In genomic region chr14:51093371-51094281, GRCh38 we compare ENCODE assay signal across 8 cellular contexts. TPM values are rescaled to one million over a fixed set of nuclear protein-coding genes. Genes with fewer than 3 reads are reported as not detected.
A peak's percentile ranks its signal among the peaks of the same experiment; 100 is the strongest.
DNase-seq lines count a peak whose midpoint lies in the region; ATAC-seq and TF ChIP-seq lines count a peak whose summit lies in the region.

No MANE protein-coding gene starts in this region.

- H3K27ac Mint-ChIP-seq in activated T-helper 1 cell treated with anti-CD3 and anti-CD28 coated beads, Interleukin-12 subunit alpha, Interleukin-12 subunit beta, Interleukin-2, Interleukin-4 antibody, amounts not matched to agents 30 ng/mL and 10 ng/mL and 1 ng/mL, durations not matched to agents 14 hours and 24 hours and 36 hours, result no peak overlapping the region
- no peak overlapping the region for H3K27ac Mint-ChIP-seq in glutamatergic neuron (ENCODE audit: unreplicated experiment)

- TF ChIP-seq CTCF in glutamatergic neuron (IDR thresholded peaks at IDR 0.05; ENCODE audit: partially characterized antibody, unreplicated experiment), result peak; percentile 47

- peak; percentile 30 for DNase-seq in activated CD4-positive, CD25-positive, alpha-beta regulatory T cell treated with anti-CD3 and anti-CD28 coated beads, Interleukin-2, amount 50 U/mL, for 72 hours
- DNase-seq in NCI-H748 (lab: John Stamatoyannopoulos, UW; ENCODE audit: unreplicated experiment) (peak; percentile 97), glutamatergic neuron (peak; percentile 66), posterior vena cava (ENCODE audit: low spot score) (peak; percentile 82)
- peak; percentile 22 for DNase-seq in activated T-helper 1 cell treated with anti-CD3 and anti-CD28 coated beads, Interleukin-12 subunit alpha, Interleukin-12 subunit beta, Interleukin-2, Interleukin-4 antibody, amounts not matched to agents 30 ng/mL and 10 ng/mL and 1 ng/mL, durations not matched to agents 14 hours and 24 hours and 36 hours (ENCODE audit: low spot score)

- H3K27me3 Mint-ChIP-seq in activated T-helper 1 cell treated with anti-CD3 and anti-CD28 coated beads, Interleukin-12 subunit alpha, Interleukin-12 subunit beta, Interleukin-2, Interleukin-4 antibody, amounts not matched to agents 30 ng/mL and 10 ng/mL and 1 ng/mL, durations not matched to agents 14 hours and 24 hours and 36 hours (ENCODE audit: insufficient read depth), result peaks cover 45% of the 10 kb centered on the region
- peaks cover 14% of the 10 kb centered on the region for H3K27me3 Mint-ChIP-seq in glutamatergic neuron (ENCODE audit: unreplicated experiment)

- H3K36me3 Mint-ChIP-seq in activated T-helper 1 cell treated with anti-CD3 and anti-CD28 coated beads, Interleukin-12 subunit alpha, Interleukin-12 subunit beta, Interleukin-2, Interleukin-4 antibody, amounts not matched to agents 30 ng/mL and 10 ng/mL and 1 ng/mL, durations not matched to agents 14 hours and 24 hours and 36 hours (ENCODE audit: low read depth), result peaks cover 1% of the 10 kb centered on the region
- H3K36me3 Mint-ChIP-seq in glutamatergic neuron (ENCODE audit: unreplicated experiment), result no peaks in the 10 kb centered on the region

- H3K4me1 Mint-ChIP-seq in activated T-helper 1 cell treated with anti-CD3 and anti-CD28 coated beads, Interleukin-12 subunit alpha, Interleukin-12 subunit beta, Interleukin-2, Interleukin-4 antibody, amounts not matched to agents 30 ng/mL and 10 ng/mL and 1 ng/mL, durations not matched to agents 14 hours and 24 hours and 36 hours (ENCODE audit: low read depth), result peaks cover 11% of the 10 kb centered on the region
- peaks cover 12% of the 10 kb centered on the region for H3K4me1 Mint-ChIP-seq in glutamatergic neuron (ENCODE audit: low read depth, unreplicated experiment)

- no peaks in the 10 kb centered on the region for H3K9me3 Mint-ChIP-seq in activated T-helper 1 cell treated with anti-CD3 and anti-CD28 coated beads, Interleukin-12 subunit alpha, Interleukin-12 subunit beta, Interleukin-2, Interleukin-4 antibody, amounts not matched to agents 30 ng/mL and 10 ng/mL and 1 ng/mL, durations not matched to agents 14 hours and 24 hours and 36 hours
- H3K9me3 Mint-ChIP-seq in glutamatergic neuron (ENCODE audit: unreplicated experiment), result peaks cover 3% of the 10 kb centered on the region

- ATAC-seq in activated CD4-positive, CD25-positive, alpha-beta regulatory T cell treated with anti-CD3 and anti-CD28 coated beads, Interleukin-2, amount 50 U/mL, for 24 hours, result no peak
- ATAC-seq in HG03039 (IDR thresholded peaks at IDR 0.05; ENCODE audit: unreplicated experiment) (no peak), HG02840 (IDR thresholded peaks at IDR 0.05; ENCODE audit: low FRiP score, unreplicated experiment) (no peak)

- peak overlapping the region; percentile 88 for H3K4me3 Mint-ChIP-seq in activated T-helper 1 cell treated with anti-CD3 and anti-CD28 coated beads, Interleukin-12 subunit alpha, Interleukin-12 subunit beta, Interleukin-2, Interleukin-4 antibody, amounts not matched to agents 30 ng/mL and 10 ng/mL and 1 ng/mL, durations not matched to agents 14 hours and 24 hours and 36 hours
- H3K4me3 Mint-ChIP-seq in glutamatergic neuron (ENCODE audit: unreplicated experiment), result peak overlapping the region; percentile 80

- intact Hi-C loops in activated T-helper 1 cell treated with anti-CD3 and anti-CD28 coated beads, Interleukin-12 subunit alpha, Interleukin-12 subunit beta, Interleukin-2, Interleukin-4 antibody, amounts not matched to agents 30 ng/mL and 10 ng/mL and 1 ng/mL, durations not matched to agents 14 hours and 24 hours and 36 hours (cut with micrococcal nuclease), result loop anchor here (5.0 to 10.0 kb wide), 4 partner anchors 124 to 891 kb away; partner anchors contain the start of gene RTRAF
- intact Hi-C loops in posterior vena cava (cut with DNase I), result no loop called here

RNA-seq across cellular contexts. Expression of gene TRIM9, which starts 1.3 kb away (rescaled TPM):
- 0.31 TPM in 1 of 2 replicates, not detected in the other for total RNA-seq in activated T-helper 1 cell treated with anti-CD3 and anti-CD28 coated beads, Interleukin-12 subunit alpha, Interleukin-12 subunit beta, Interleukin-2, Interleukin-4 antibody, amounts not matched to agents 30 ng/mL and 10 ng/mL and 1 ng/mL, durations not matched to agents 14 hours and 24 hours and 36 hours
- total RNA-seq in glutamatergic neuron (ENCODE audit: unreplicated experiment) (11.9 TPM), posterior vena cava (1 to 10 TPM; 2.0 to 2.7 TPM)

Comparison
In these comparisons a context has a peak if more than half of its experiments do, and no peak if none do; other contexts are left out.
1. DNase-seq: peak in every context shown above with its lines; median percentile 97 in NCI-H748; 82 in posterior vena cava; 66 in glutamatergic neuron; 30 in activated CD4-positive, CD25-positive, alpha-beta regulatory T cell treated with anti-CD3 and anti-CD28 coated beads, Interleukin-2, amount 50 U/mL, for 72 hours; 22 in activated T-helper 1 cell treated with anti-CD3 and anti-CD28 coated beads, Interleukin-12 subunit alpha, Interleukin-12 subunit beta, Interleukin-2, Interleukin-4 antibody, amounts not matched to agents 30 ng/mL and 10 ng/mL and 1 ng/mL, durations not matched to agents 14 hours and 24 hours and 36 hours.